In genomic region chr5:80569086-80569960, GRCh38 we compare ENCODE assay signal across 9 cellular contexts. TPM values are rescaled to one million over a fixed set of nuclear protein-coding genes. Genes with fewer than 3 reads are reported as not detected.
DNase-seq lines count a peak whose midpoint lies in the region; ATAC-seq and TF ChIP-seq lines count a peak whose summit lies in the region.
"Had no signal": no experiment of that assay in that cellular context is flagged by ENCODE, and none has a peak within 500 bp of the region (broad histone marks: within the 10 kb centered on the region; RNA-seq: fewer than 3 reads in every experiment).

No MANE protein-coding gene starts in this region.

- H3K4me3 Mint-ChIP-seq in H9 (peak overlapping the region; percentile 61 to 80), HFFc6 (no peak overlapping the region)

- no peak overlapping the region for H2BK20ac ChIP-seq in H9 (ENCODE audit: low read depth, low read length, poor library complexity, severe bottlenecking)

- POLR2A ChIA-PET in BJ (lab: Charles Lee): no interaction called here

- H3K27ac Mint-ChIP-seq in H9 (no peak overlapping the region), HFFc6 (no peak overlapping the region)

- H2BK15ac ChIP-seq in H9 (ENCODE audit: low read depth, low read length): no peak overlapping the region

- no peak overlapping the region for H3K18ac ChIP-seq in H9 (ENCODE audit: insufficient read length, low read depth, low read length)

- H2BK120ac ChIP-seq in H9 (ENCODE audit: low read depth, low read length, poor library complexity, severe bottlenecking): no peak overlapping the region

- no peak overlapping the region for H2AFZ ChIP-seq in H9 (ENCODE audit: low read length)

- no CpG with 5 or more reads among the region's 89 CpGs for WGBS in H9 (ENCODE audit: extremely low coverage, insufficient read length, low lambda C conversion rate)

- H3K27me3 ChIP-seq in BJ (ENCODE audit: control insufficient read depth, insufficient read depth, low read length) (peaks cover 25% of the 10 kb centered on the region), H9 (ENCODE audit: insufficient read depth, low read length) (peaks cover 9% of the 10 kb centered on the region; the same call in 1 of the 2 replicates), colonic mucosa (peaks cover 36% of the 10 kb centered on the region), mononuclear cell (ENCODE audit: insufficient read depth, low read length) (peaks cover 65% of the 10 kb centered on the region)

- no peak overlapping the region for H3K23ac ChIP-seq in H9 (ENCODE audit: insufficient read length, low read depth, low read length)

- H3K4me1 Mint-ChIP-seq in H9: peaks cover 4 to 9% of the 10 kb centered on the region in 2 experiments; a peak in 2 of 4 replicates
- H3K4me1 Mint-ChIP-seq in HFFc6 (ENCODE audit: low read depth): 0 out of 2 replicates have a peak, but pooled peaks cover 6% of the 10 kb centered on the region

- H3K9me3 ChIP-seq in H9 (ENCODE audit: control insufficient read depth, low read depth, low read length): no peaks in the 10 kb centered on the region
- H3K9me3 ChIP-seq in colonic mucosa: no peaks in the 10 kb centered on the region
- H3K9me3 ChIP-seq in mononuclear cell (ENCODE audit: low read depth, low read length): no peaks in the 10 kb centered on the region

- no peak overlapping the region for H4K91ac ChIP-seq in H9 (ENCODE audit: insufficient read length, low read depth, low read length)

- H4K5ac ChIP-seq in H9 (ENCODE audit: insufficient read length, low read depth, low read length): no peak overlapping the region

- H3K9ac ChIP-seq in H9 (ENCODE audit: extremely low read depth, insufficient read length, low read length) (no peak overlapping the region), colonic mucosa (ENCODE audit: low read depth in 2 of 2, low read length in 2 of 2) (no peak overlapping the region)

- TF ChIP-seq CTCF in BJ (IDR thresholded peaks at IDR 0.05; ENCODE audit: insufficient read depth, low read depth, low read length): no peak
- TF ChIP-seq CTCF in H9 (conservative IDR thresholded peaks at IDR 0.05): no peak
- no peak for TF ChIP-seq CTCF in colonic mucosa (IDR thresholded peaks at IDR 0.05)
- no peak for TF ChIP-seq CTCF in HFFc6 (IDR thresholded peaks at IDR 0.05)

- peaks cover 92% of the 10 kb centered on the region for H3K27me3 Mint-ChIP-seq in H9 (ENCODE audit: low read depth)
- H3K27me3 Mint-ChIP-seq in HFFc6 (ENCODE audit: insufficient read depth): peaks cover 30% of the 10 kb centered on the region

- intact Hi-C loops in colonic mucosa (cut with DNase I): no loop called here

- H3K4me1 ChIP-seq in H9 (ENCODE audit: insufficient read depth, low read length) (no peaks in the 10 kb centered on the region), colonic mucosa (no peaks in the 10 kb centered on the region), mononuclear cell (ENCODE audit: insufficient read depth, low read length) (peaks cover 16% of the 10 kb centered on the region)

- no peak overlapping the region for H2AK5ac ChIP-seq in H9 (ENCODE audit: insufficient read length, low read length)

- no peak overlapping the region for H3K4ac ChIP-seq in H9 (ENCODE audit: low read depth, low read length)

- H3K14ac ChIP-seq in H9 (ENCODE audit: insufficient read depth, low read length): no peak overlapping the region; the same call in 1 of the 2 replicates

- H3K4me3 ChIP-seq in BJ (ENCODE audit: low read depth, low read length) (peak overlapping the region; percentile 25), colonic mucosa (peak overlapping the region; percentile 37), mononuclear cell (ENCODE audit: low read length) (peak overlapping the region; percentile 34)

- no peaks in the 10 kb centered on the region for H4K20me1 ChIP-seq in H9 (ENCODE audit: control insufficient read depth, insufficient read depth, insufficient read length)

- no peak for ATAC-seq in GM21576 (IDR thresholded peaks at IDR 0.05; ENCODE audit: unreplicated experiment)

- no peak overlapping the region for H3K27ac ChIP-seq in H9 (ENCODE audit: insufficient read length, low read depth, low read length)
- H3K27ac ChIP-seq in colonic mucosa: no peak overlapping the region

- no peaks in the 10 kb centered on the region for H3K79me2 ChIP-seq in H9 (ENCODE audit: insufficient read depth, low read length)

- H3K36me3 ChIP-seq in BJ (ENCODE audit: control insufficient read depth, insufficient read depth, low read length) (no peaks in the 10 kb centered on the region), colonic mucosa (no peaks in the 10 kb centered on the region)

- H4K8ac ChIP-seq in H9 (replicated peaks; ENCODE audit: insufficient read length, low read depth, low read length): no peak overlapping the region

- H3K56ac ChIP-seq in H9 (ENCODE audit: insufficient read length, low read depth, low read length): no peak overlapping the region

- H2BK12ac ChIP-seq in H9 (ENCODE audit: insufficient read length, low read depth, low read length): no peak overlapping the region

- peak overlapping the region; percentile 28 for H3K4me2 ChIP-seq in H9 (ENCODE audit: insufficient read depth, insufficient read length, low read length)

- H3K79me1 ChIP-seq in H9 (ENCODE audit: insufficient read depth, low read depth, low read length, poor library complexity, severe bottlenecking): no peaks in the 10 kb centered on the region

- H3K36me3 Mint-ChIP-seq in H9 (ENCODE audit: insufficient read depth in 1 of 3, low read depth in 3 of 3) (peaks cover 0 to 1% (median 0%) of the 10 kb centered on the region in 3 experiments; a peak in 3 of 7 replicates), HFFc6 (ENCODE audit: low read depth) (no peaks in the 10 kb centered on the region)

- peaks cover 0 to 2% of the 10 kb centered on the region in 2 experiments; a peak in 1 of 5 replicates for H3K9me3 Mint-ChIP-seq in H9
- H3K9me3 Mint-ChIP-seq in HFFc6: no peaks in the 10 kb centered on the region

- H2BK5ac ChIP-seq in H9 (ENCODE audit: insufficient read length, low read length): no peak overlapping the region

- DNase-seq in BJ (ENCODE audit: low read depth) (no peak), H9 (peak; percentile 53), colonic mucosa (no peak), H4 (ENCODE audit: low spot score) (no peak), HFFc6 (no peak), islet precursor cell (no peak)

- H3K23me2 ChIP-seq in H9 (ENCODE audit: insufficient read length, low read depth, low read length, poor library complexity, severe bottlenecking): peaks cover 11% of the 10 kb centered on the region

- no peak overlapping the region for H3T11ph ChIP-seq in H9 (ENCODE audit: low read length)

- CTCF ChIA-PET in BJ (lab: Yijun Ruan, JAX): no interaction called here

RNA-seq across cellular contexts. Expression of gene ANKRD34B, which starts 0.8 kb away (rescaled TPM):
- polyA plus RNA-seq in BJ (2011; rRNA removed): not detected in 2 replicates
- not detected in 2 replicates for polyA minus RNA-seq in BJ (2011; rRNA and poly(A)+ RNA removed)
- total RNA-seq in H9 (2021): 0.70 and 0.72 TPM in 2 replicates
- not detected for total RNA-seq in colonic mucosa
- total RNA-seq in mononuclear cell: 0.10 TPM
- not detected in 2 replicates for total RNA-seq in H4 (2014; rRNA removed; shearing (Covaris generic))
- total RNA-seq in HFFc6 (2021; fragmentation: NEBNext Ultra II Directional; extraction: Animal tissue kit (Norgen Biotek cat#: 25700)): not detected
- total RNA-seq: myocyte had no signal
